In the genomic region with DNA sequence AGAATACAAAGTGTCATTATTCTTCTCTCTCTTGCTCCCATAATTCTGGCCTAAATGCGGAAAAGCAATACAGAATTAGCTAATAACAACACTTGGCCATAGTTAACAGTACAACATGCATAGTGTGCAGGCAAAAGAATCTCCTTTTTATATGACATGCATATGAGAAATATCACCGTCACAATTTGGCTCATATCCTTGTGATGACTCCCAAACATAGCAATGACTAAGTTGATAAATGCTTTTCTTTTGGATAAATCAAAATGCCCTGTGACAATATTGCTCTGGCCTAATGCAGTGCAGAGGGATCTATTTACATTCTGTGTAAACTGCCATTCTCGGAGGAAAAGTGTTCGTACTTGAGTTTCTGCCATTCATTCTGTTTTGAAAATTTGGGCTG, we compare ENCODE assay signal across 19 cellular contexts.
DNase-seq lines count a peak whose midpoint lies in the region; ATAC-seq and TF ChIP-seq lines count a peak whose summit lies in the region.
"Had no signal": no experiment of that assay in that cellular context is flagged by ENCODE, and none has a peak within 500 bp of the region (broad histone marks: within the 10 kb centered on the region; RNA-seq: fewer than 3 reads in every experiment).

No MANE protein-coding gene starts in this region.

- no peak overlapping the region for H3K4me2 ChIP-seq in GM23248 (ENCODE audit: unreplicated experiment)
- peak overlapping the region; percentile 61 for H3K4me2 ChIP-seq in skeletal muscle satellite cell (ENCODE audit: low read length)
- H3K4me2 ChIP-seq: BLaER1 had no signal

- H3K9ac ChIP-seq in GM23248, result no peak overlapping the region
- H3K9ac ChIP-seq in skeletal muscle satellite cell (ENCODE audit: low read depth, low read length), result no peak overlapping the region
- H3K9ac ChIP-seq: BLaER1 had no signal

- ATAC-seq in activated CD4-positive, CD25-positive, alpha-beta regulatory T cell treated with anti-CD3 and anti-CD28 coated beads, Interleukin-2, amount 50 U/mL, for 24 hours, result no peak
- no peak for ATAC-seq in GM18909 (IDR thresholded peaks at IDR 0.05; ENCODE audit: poor library complexity, unreplicated experiment)
- ATAC-seq: CD8-positive, alpha-beta T cell; HepG2 had no signal

- no peaks in the 10 kb centered on the region for H3K27me3 ChIP-seq in GM23248 (replicated peaks; ENCODE audit: insufficient read depth)
- H3K27me3 ChIP-seq in skeletal muscle satellite cell (ENCODE audit: control insufficient read depth, insufficient read depth, low read length), result no peaks in the 10 kb centered on the region
- no peaks in the 10 kb centered on the region for H3K27me3 ChIP-seq in right atrium auricular region
- H3K27me3 ChIP-seq: BLaER1, MG63, SJCRH30 had no signal

- H3F3A ChIP-seq in GM23248 (ENCODE audit: insufficient read depth), result no peaks in the 10 kb centered on the region

- DNase-seq in GM23248 (peak; percentile 49), RPMI7951 (ENCODE audit: low read depth) (peak; percentile 2), fibroblast of pulmonary artery (ENCODE audit: low read depth) (peak; percentile 17), NCI-H1417 (lab: John Stamatoyannopoulos, UW) (no peak), right atrium auricular region (ENCODE audit: low spot score) (no peak)
- DNase-seq: CD8-positive, alpha-beta T cell; DMS79; KG1; MG63; NCI-H1092; NCI-H1694; NCI-H226; NCI-H526 treated with DMSO at 0.1 percent for 48 hours; SJCRH30 had no signal

- no peak overlapping the region for H3K4me3 ChIP-seq in GM23248
- no peak overlapping the region for H3K4me3 ChIP-seq in fibroblast of pulmonary artery (replicated peaks; ENCODE audit: low read depth, low read length)
- peak overlapping the region; percentile 9 for H3K4me3 ChIP-seq in skeletal muscle satellite cell (ENCODE audit: low read length)
- H3K4me3 ChIP-seq in right atrium auricular region, result no peak overlapping the region
- H3K4me3 ChIP-seq: BLaER1, MG63, SJCRH30 had no signal

- in situ Hi-C loops in GM23248 (cut with MboI), result no loop called here

- H3K36me3 ChIP-seq in GM23248 (ENCODE audit: low read depth), result no peaks in the 10 kb centered on the region
- H3K36me3 ChIP-seq in skeletal muscle satellite cell (ENCODE audit: insufficient read depth, low read length), result no peaks in the 10 kb centered on the region
- no peaks in the 10 kb centered on the region for H3K36me3 ChIP-seq in right atrium auricular region
- H3K36me3 ChIP-seq: BLaER1, MG63, SJCRH30 had no signal

- no peak overlapping the region for H3K27ac ChIP-seq in GM23248
- H3K27ac ChIP-seq in right atrium auricular region, result no peak overlapping the region
- H3K27ac ChIP-seq: BLaER1, SJCRH30 had no signal

- no peaks in the 10 kb centered on the region for H3K9me2 ChIP-seq in GM23248 (ENCODE audit: insufficient read depth)

- H4K20me1 ChIP-seq in GM23248 (ENCODE audit: insufficient read depth), result no peaks in the 10 kb centered on the region
- H4K20me1 ChIP-seq: BLaER1 had no signal

- H3K9me3 ChIP-seq in GM23248 (ENCODE audit: low read depth) (no peaks in the 10 kb centered on the region), skeletal muscle satellite cell (replicated peaks; ENCODE audit: low read length) (no peaks in the 10 kb centered on the region), right atrium auricular region (peaks cover 0 to 6% of the 10 kb centered on the region in 2 donors)
- H3K9me3 ChIP-seq: BLaER1, MG63 had no signal

- H2AFZ ChIP-seq in GM23248, result no peak overlapping the region

- H3K79me2 ChIP-seq in GM23248 (ENCODE audit: insufficient read depth), result no peaks in the 10 kb centered on the region

- 34 to 38% methylated on average over 4 of the region's 4 CpGs for WGBS in GM23248 (ENCODE audit: low coverage in 1 of 2, low lambda C conversion rate in 2 of 2, missing lambda C conversion rate in 2 of 2), 2 experiments

- TF ChIP-seq CTCF in fibroblast of pulmonary artery (IDR thresholded peaks at IDR 0.05; ENCODE audit: low read length, missing control alignments), result no peak
- TF ChIP-seq CTCF in right atrium auricular region (IDR thresholded peaks at IDR 0.05), result no peak

- no peaks in the 10 kb centered on the region for H3K4me1 ChIP-seq in GM23248 (ENCODE audit: insufficient read depth)
- H3K4me1 ChIP-seq in skeletal muscle satellite cell (ENCODE audit: control insufficient read depth, insufficient read depth, low read length), result peaks cover 18% of the 10 kb centered on the region
- H3K4me1 ChIP-seq in right atrium auricular region, result no peaks in the 10 kb centered on the region
- H3K4me1 ChIP-seq: BLaER1, SJCRH30 had no signal

Comparison
In these comparisons a context has a peak if more than half of its experiments do, and no peak if none do; other contexts are left out.
1. DNase-seq: peak in GM23248 (single experiment), RPMI7951 (single experiment) and fibroblast of pulmonary artery (single experiment); none in NCI-H1417 (0 of 3) and right atrium auricular region (single experiment).